24 cellular contexts compared by ENCODE assay signal in the genomic region with DNA sequence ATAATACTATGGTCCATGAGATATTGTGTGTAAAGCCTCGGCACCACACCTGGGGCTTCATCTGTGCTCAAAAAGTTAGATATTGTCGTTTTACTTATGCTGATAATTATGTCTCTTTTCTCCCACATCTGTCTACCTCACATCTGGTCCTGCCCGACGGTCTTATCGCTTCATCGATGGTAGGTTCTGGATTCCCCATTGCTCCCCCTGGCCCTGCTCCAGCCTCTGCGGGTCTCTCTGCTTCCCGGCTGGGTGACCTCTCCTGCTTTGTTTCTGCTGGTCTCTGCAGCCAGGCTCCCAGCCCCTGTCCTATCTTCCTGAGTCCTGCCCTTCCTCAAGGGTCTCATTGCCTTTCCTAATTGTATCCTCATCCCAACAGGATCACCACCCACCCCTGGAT.
"Had no signal": no experiment of that assay in that cellular context is flagged by ENCODE, and none has a peak within 500 bp of the region (broad histone marks: within the 10 kb centered on the region; RNA-seq: fewer than 3 reads in every experiment).

No MANE protein-coding gene starts in this region.

- H3K9ac ChIP-seq: parathyroid adenoma had no signal

- ATAC-seq: activated T-cell treated with anti-CD3 and anti-CD28 coated beads, Interleukin-2, amount 50 U/mL, for 4 hours; body of pancreas; esophagus mucosa; left lung; naive thymus-derived CD8-positive, alpha-beta T cell; right lobe of liver; T-cell had no signal

- H3K27me3 ChIP-seq: body of pancreas, hepatocyte, left lung, right lobe of liver, upper lobe of left lung had no signal

- H3K4me1 Mint-ChIP-seq: activated naive CD8-positive, alpha-beta T cell treated with anti-CD3 and anti-CD28 coated beads for 36 hours; immature natural killer cell had no signal

- H3K27ac Mint-ChIP-seq: immature natural killer cell, T-cell had no signal

- H3K4me1 ChIP-seq: body of pancreas, left lung, parathyroid adenoma, right lobe of liver, upper lobe of left lung had no signal

- DNase-seq: activated CD4-positive, alpha-beta T cell treated with anti-CD3 and anti-CD28 coated beads for 1 hour; activated CD8-positive, alpha-beta memory T cell treated with anti-CD3 and anti-CD28 coated beads, Interleukin-2, amount 50 U/mL, for 48 hours; activated naive CD8-positive, alpha-beta T cell treated with anti-CD3 and anti-CD28 coated beads for 36 hours; activated T-cell treated with anti-CD3 and anti-CD28 coated beads, Interleukin-2, amount 50 U/mL, for 4 hours; amygdala; body of pancreas; effector memory CD4-positive, alpha-beta T cell; foreskin melanocyte; immature natural killer cell; kidney glomerular epithelial cell; left lung; nucleus accumbens; stimulated activated CD4-positive, alpha-beta T cell treated with anti-CD3 and anti-CD28 coated beads, Interleukin-2, amount 100 ng/mL, for 48 hours; stimulated activated CD8-positive, alpha-beta memory T cell treated with anti-CD3 and anti-CD28 coated beads, Interleukin-4, amount 100 ng/mL, for 48 hours; stimulated activated naive CD4-positive, alpha-beta T cell; WERI-Rb-1 had no signal

- H3K4me3 Mint-ChIP-seq: activated naive CD8-positive, alpha-beta T cell treated with anti-CD3 and anti-CD28 coated beads for 36 hours; activated T-cell treated with anti-CD3 and anti-CD28 coated beads, Interleukin-2, amount 50 U/mL, for 4 hours; immature natural killer cell; naive thymus-derived CD8-positive, alpha-beta T cell; T-cell had no signal

- H3K9me3 Mint-ChIP-seq: activated T-cell treated with anti-CD3 and anti-CD28 coated beads, Interleukin-2, amount 50 U/mL, for 4 hours; immature natural killer cell had no signal

- H3K4me3 ChIP-seq: body of pancreas, hepatocyte, left lung, right lobe of liver, smooth muscle cell, upper lobe of left lung had no signal

- H3K27me3 Mint-ChIP-seq: activated naive CD8-positive, alpha-beta T cell treated with anti-CD3 and anti-CD28 coated beads for 36 hours; T-cell had no signal

- H3K36me3 Mint-ChIP-seq: activated naive CD8-positive, alpha-beta T cell treated with anti-CD3 and anti-CD28 coated beads for 36 hours; immature natural killer cell; naive thymus-derived CD8-positive, alpha-beta T cell; T-cell had no signal

- H3K36me3 ChIP-seq: left lung, right lobe of liver, upper lobe of left lung, WERI-Rb-1 had no signal

- H3K9me3 ChIP-seq: body of pancreas, right lobe of liver, upper lobe of left lung had no signal

- H3K27ac ChIP-seq: body of pancreas, hepatocyte, left lung, parathyroid adenoma, right lobe of liver, upper lobe of left lung, WERI-Rb-1 had no signal
